In the genomic region with DNA sequence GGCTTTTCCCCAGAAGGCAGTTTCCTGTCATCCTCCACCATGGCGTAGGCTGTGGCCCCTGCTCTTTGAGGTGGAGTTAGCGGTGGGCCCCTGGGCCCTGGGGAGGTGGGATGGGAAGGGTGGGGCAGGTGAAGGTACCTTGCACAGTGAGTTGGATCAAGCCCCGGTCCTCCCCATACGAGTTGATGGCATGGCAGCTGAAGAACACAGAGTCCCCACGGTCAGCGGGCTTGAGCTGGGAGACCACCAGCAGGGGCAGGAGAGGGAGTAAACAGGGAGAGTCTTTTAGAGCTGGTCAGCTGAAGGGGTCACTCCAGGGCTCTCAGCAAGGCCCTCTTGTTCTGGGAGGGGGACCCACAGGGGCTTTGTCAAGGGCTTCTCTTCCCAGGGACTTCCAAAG, we compare ENCODE assay signal across 28 cellular contexts.
"Had no signal": no experiment of that assay in that cellular context is flagged by ENCODE, and none has a peak within 500 bp of the region (broad histone marks: within the 10 kb centered on the region; RNA-seq: fewer than 3 reads in every experiment).

No MANE protein-coding gene starts in this region.

- H3K4me3 Mint-ChIP-seq: naive B cell; naive thymus-derived CD8-positive, alpha-beta T cell; natural killer cell treated with Interleukin-12 subunit alpha and Interleukin-12 subunit beta and Interleukin-15 and Interleukin-18, amount 100 ng/mL, for 72 hours; nephron progenitor cell; neural crest cell; stimulated activated memory B cell treated with anti-CD40 and anti-IgM and Interleukin-4, amounts not matched to agents 10 μg/mL and 1 μg/mL and 100 μg/mL, for 72 hours; stimulated activated naive CD8-positive, alpha-beta T cell treated with anti-CD3 and anti-CD28 coated beads, Interleukin-15, Interleukin-2, amounts not matched to agents 100 ng/mL and 50 ng/mL, for 24 hours; type B pancreatic cell had no signal

- FAIRE-seq: pancreas, small intestine had no signal

- H3K9me3 ChIP-seq: pancreas, prostate gland, right lobe of liver, sigmoid colon, suprapubic skin, testis, tibial artery, transverse colon, upper lobe of right lung, uterus had no signal

- H3K9me3 Mint-ChIP-seq: naive B cell; naive thymus-derived CD8-positive, alpha-beta T cell; natural killer cell treated with Interleukin-12 subunit alpha and Interleukin-12 subunit beta and Interleukin-15 and Interleukin-18, amount 100 ng/mL, for 72 hours; nephron progenitor cell; neural crest cell; stimulated activated naive CD8-positive, alpha-beta T cell treated with anti-CD3 and anti-CD28 coated beads, Interleukin-15, Interleukin-2, amounts not matched to agents 100 ng/mL and 50 ng/mL, for 24 hours; type B pancreatic cell had no signal

- H3K27ac ChIP-seq: pancreas, prostate gland, right lobe of liver, sigmoid colon, suprapubic skin, testis, tibial artery, transverse colon, upper lobe of right lung, uterus had no signal

- DNase-seq: naive B cell; naive thymus-derived CD8-positive, alpha-beta T cell; nephron progenitor cell; occipital lobe; pancreas; right cardiac atrium; right lobe of liver; sigmoid colon; small intestine; stimulated activated CD4-positive, alpha-beta T cell treated with anti-CD3 and anti-CD28 coated beads, Interleukin-12 subunit alpha, Interleukin-12 subunit beta, amount 100 ng/mL, for 4 hours; stimulated activated CD4-positive, alpha-beta T cell treated with anti-CD3 and anti-CD28 coated beads, Interleukin-1b, Interleukin-23, amount 100 ng/mL, for 48 hours; stimulated activated CD4-positive, alpha-beta T cell treated with anti-CD3 and anti-CD28 coated beads, Interleukin-4, amount 100 ng/mL, for 1 hour; stimulated activated CD4-positive, alpha-beta T cell treated with anti-CD3 and anti-CD28 coated beads, Interleukin-4, amount 100 ng/mL, for 4 hours; stimulated activated CD8-positive, alpha-beta memory T cell treated with anti-CD3 and anti-CD28 coated beads, Interleukin-4, amount 100 ng/mL, for 48 hours; stimulated activated naive CD4-positive, alpha-beta T cell; substantia nigra; testis; tibial artery; transverse colon; upper lobe of right lung; uterus had no signal

- H3K27me3 Mint-ChIP-seq: stimulated activated naive CD8-positive, alpha-beta T cell treated with anti-CD3 and anti-CD28 coated beads, Interleukin-15, Interleukin-2, amounts not matched to agents 100 ng/mL and 50 ng/mL, for 24 hours had no signal

- H3K27ac Mint-ChIP-seq: naive B cell; naive thymus-derived CD8-positive, alpha-beta T cell; natural killer cell treated with Interleukin-12 subunit alpha and Interleukin-12 subunit beta and Interleukin-15 and Interleukin-18, amount 100 ng/mL, for 72 hours; nephron progenitor cell; stimulated activated memory B cell treated with anti-CD40 and anti-IgM and Interleukin-4, amounts not matched to agents 10 μg/mL and 1 μg/mL and 100 μg/mL, for 72 hours; stimulated activated naive CD8-positive, alpha-beta T cell treated with anti-CD3 and anti-CD28 coated beads, Interleukin-15, Interleukin-2, amounts not matched to agents 100 ng/mL and 50 ng/mL, for 24 hours; type B pancreatic cell had no signal

- H3K4me1 ChIP-seq: pancreas, prostate gland, right lobe of liver, sigmoid colon, suprapubic skin, testis, tibial artery, upper lobe of right lung, uterus had no signal

- H3K36me3 Mint-ChIP-seq: naive B cell; naive thymus-derived CD8-positive, alpha-beta T cell; natural killer cell treated with Interleukin-12 subunit alpha and Interleukin-12 subunit beta and Interleukin-15 and Interleukin-18, amount 100 ng/mL, for 72 hours; stimulated activated memory B cell treated with anti-CD40 and anti-IgM and Interleukin-4, amounts not matched to agents 10 μg/mL and 1 μg/mL and 100 μg/mL, for 72 hours; type B pancreatic cell had no signal

- ATAC-seq: naive thymus-derived CD8-positive, alpha-beta T cell; natural killer cell treated with Interleukin-12 subunit alpha and Interleukin-12 subunit beta and Interleukin-15 and Interleukin-18, amount 100 ng/mL, for 72 hours; pancreas; right cardiac atrium; right lobe of liver; stimulated activated memory B cell treated with anti-CD40 and anti-IgM and Interleukin-4, amounts not matched to agents 10 μg/mL and 1 μg/mL and 100 μg/mL, for 72 hours; upper lobe of right lung had no signal

- H3K4me3 ChIP-seq: pancreas, prostate gland, right lobe of liver, sigmoid colon, suprapubic skin, testis, tibial artery, transverse colon, upper lobe of right lung, uterus had no signal

- H3K27me3 ChIP-seq: pancreas, right lobe of liver, sigmoid colon, testis, transverse colon, upper lobe of right lung, uterus had no signal

- H3K36me3 ChIP-seq: pancreas, prostate gland, right lobe of liver, suprapubic skin, tibial artery, transverse colon, upper lobe of right lung, uterus had no signal

- H3K4me1 Mint-ChIP-seq: naive B cell; naive thymus-derived CD8-positive, alpha-beta T cell; stimulated activated memory B cell treated with anti-CD40 and anti-IgM and Interleukin-4, amounts not matched to agents 10 μg/mL and 1 μg/mL and 100 μg/mL, for 72 hours had no signal
